Comparison of ENCODE assay signal across 33 cellular contexts in the genomic region with DNA sequence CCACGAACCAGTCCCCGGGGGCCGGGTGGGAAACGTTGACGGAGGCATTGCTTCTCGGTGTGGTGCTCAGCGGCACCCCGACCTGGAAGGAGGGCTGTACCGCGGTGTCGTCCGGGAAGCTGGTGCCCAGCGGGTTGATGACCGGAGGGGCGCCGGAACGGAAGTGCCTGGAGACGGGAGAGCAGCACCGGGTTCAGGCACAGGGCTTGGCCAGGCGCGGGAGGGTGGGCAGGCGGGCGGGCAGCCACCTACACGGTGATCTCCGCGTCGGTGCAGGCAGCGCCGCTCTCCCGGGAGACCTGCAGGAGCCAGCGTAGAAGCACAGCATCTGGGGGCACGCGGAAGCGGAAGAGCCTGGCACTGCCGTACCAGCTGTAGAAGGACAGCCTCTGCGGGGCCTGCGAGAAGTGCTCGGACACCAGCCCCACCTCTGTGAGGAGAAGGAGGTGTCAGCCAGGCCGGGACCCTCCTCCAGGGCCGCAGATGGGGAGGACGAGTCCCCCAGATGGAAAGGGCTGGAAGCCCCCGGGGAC.
"Had no signal": no experiment of that assay in that cellular context is flagged by ENCODE, and none has a peak within 500 bp of the region (broad histone marks: within the 10 kb centered on the region; RNA-seq: fewer than 3 reads in every experiment).

No MANE protein-coding gene starts in this region.

- H3K27ac ChIP-seq: brain microvascular endothelial cell, PC-9, RWPE1, SJCRH30, SK-N-MC had no signal

- H3K4me1 ChIP-seq: SJCRH30 had no signal

- H3K4me3 ChIP-seq: MG63, PC-9, SJCRH30, SK-N-MC had no signal

- H3K9me3 Mint-ChIP-seq: activated CD4-positive, alpha-beta memory T cell treated with anti-CD3 and anti-CD28 coated beads for 36 hours; activated naive CD8-positive, alpha-beta T cell treated with anti-CD3 and anti-CD28 coated beads for 36 hours; activated T-cell treated with anti-CD3 and anti-CD28 coated beads, Interleukin-2, amount 50 U/mL, for 72 hours; activated T-helper 17 cell treated with anti-CD3 and anti-CD28 coated beads, Interleukin-2, amount 50 U/mL, for 72 hours had no signal

- FAIRE-seq: RCC 7860, TTC549 had no signal

- ATAC-seq: activated T-cell treated with anti-CD3 and anti-CD28 coated beads, Interleukin-2, amount 50 U/mL, for 72 hours; activated T-helper 17 cell treated with anti-CD3 and anti-CD28 coated beads, Interleukin-2, amount 50 U/mL, for 72 hours had no signal

- H3K4me3 Mint-ChIP-seq: activated CD4-positive, alpha-beta memory T cell treated with anti-CD3 and anti-CD28 coated beads for 36 hours; activated naive CD8-positive, alpha-beta T cell treated with anti-CD3 and anti-CD28 coated beads for 36 hours; activated T-cell treated with anti-CD3 and anti-CD28 coated beads, Interleukin-2, amount 50 U/mL, for 72 hours; activated T-helper 17 cell treated with anti-CD3 and anti-CD28 coated beads, Interleukin-2, amount 50 U/mL, for 72 hours had no signal

- H3K4me2 ChIP-seq: PC-9 had no signal

- H3K27ac Mint-ChIP-seq: activated CD4-positive, alpha-beta memory T cell treated with anti-CD3 and anti-CD28 coated beads for 36 hours; activated naive CD8-positive, alpha-beta T cell treated with anti-CD3 and anti-CD28 coated beads for 36 hours; activated T-cell treated with anti-CD3 and anti-CD28 coated beads, Interleukin-2, amount 50 U/mL, for 72 hours; activated T-helper 17 cell treated with anti-CD3 and anti-CD28 coated beads, Interleukin-2, amount 50 U/mL, for 72 hours had no signal

- H3K27me3 ChIP-seq: brain microvascular endothelial cell, MG63, SJCRH30 had no signal

- H3K36me3 Mint-ChIP-seq: activated CD4-positive, alpha-beta memory T cell treated with anti-CD3 and anti-CD28 coated beads for 36 hours had no signal

- DNase-seq: activated CD4-positive, alpha-beta memory T cell treated with anti-CD3 and anti-CD28 coated beads for 36 hours; activated CD4-positive, alpha-beta T cell treated with anti-CD3 and anti-CD28 coated beads, Interleukin-2, amount 50 U/mL, for 1 hour; activated effector memory CD4-positive, alpha-beta T cell treated with anti-CD3 and anti-CD28 coated beads, Interleukin-2, amount 50 U/mL, for 16 hours; activated naive CD4-positive, alpha-beta T cell; activated naive CD4-positive, alpha-beta T cell treated with anti-CD3 and anti-CD28 coated beads, Interleukin-2, amount 50 U/mL, for 16 hours; activated naive CD8-positive, alpha-beta T cell treated with anti-CD3 and anti-CD28 coated beads for 36 hours; activated T-cell treated with anti-CD3 and anti-CD28 coated beads, Interleukin-2, amount 50 U/mL, for 1 hour; activated T-cell treated with anti-CD3 and anti-CD28 coated beads, Interleukin-2, amount 50 U/mL, for 72 hours; amniotic stem cell; aorta; brain microvascular endothelial cell; central memory CD4-positive, alpha-beta T cell; Kasumi-1; KG1; MG63; NCI-H1048; NCI-H1105 treated with DMSO at 0.1 percent for 48 hours; NCI-H1436; NCI-H1694; NCI-H1930; NCI-H2081 treated with DMSO at 0.1 percent for 48 hours; NCI-H226; NCI-H446 treated with DMSO at 0.1 percent for 48 hours; NCI-H524; NCI-H69; PC-9; Right ventricle myocardium superior; SJCRH30 had no signal

- H3K27me3 Mint-ChIP-seq: activated CD4-positive, alpha-beta memory T cell treated with anti-CD3 and anti-CD28 coated beads for 36 hours; activated naive CD8-positive, alpha-beta T cell treated with anti-CD3 and anti-CD28 coated beads for 36 hours; activated T-helper 17 cell treated with anti-CD3 and anti-CD28 coated beads, Interleukin-2, amount 50 U/mL, for 72 hours had no signal

- H2AFZ ChIP-seq: PC-9 had no signal

- H3K9me3 ChIP-seq: MG63, SJCRH30 had no signal

- H3K4me1 Mint-ChIP-seq: activated T-helper 17 cell treated with anti-CD3 and anti-CD28 coated beads, Interleukin-2, amount 50 U/mL, for 72 hours had no signal
